ENCODE assay signal across 23 cellular contexts in the genomic region with DNA sequence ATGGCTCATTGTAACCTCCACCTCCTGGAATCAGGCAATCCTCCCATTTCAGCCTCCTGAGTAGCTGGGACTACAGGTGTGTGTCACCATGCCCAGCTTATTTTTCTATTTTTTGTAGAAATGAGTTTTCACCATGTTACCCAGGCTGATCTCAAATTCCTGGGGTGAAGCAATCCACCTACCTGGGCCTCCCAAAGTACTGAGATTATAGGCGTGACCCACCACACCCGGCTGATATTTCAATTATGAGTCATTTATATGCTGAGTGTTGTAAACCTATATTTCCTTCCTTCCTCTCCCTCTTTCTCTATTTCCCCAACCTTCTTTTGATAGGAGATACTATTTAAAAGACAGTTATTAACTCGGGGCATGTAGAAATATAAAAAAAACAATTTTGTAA.
"Had no signal": no experiment of that assay in that cellular context is flagged by ENCODE, and none has a peak within 500 bp of the region (broad histone marks: within the 10 kb centered on the region; RNA-seq: fewer than 3 reads in every experiment).

No MANE protein-coding gene starts in this region.

- DNase-seq: activated B cell treated with CpG ODN at 0.5 μM for 24 hours; activated CD4-positive, alpha-beta T cell treated with anti-CD3 and anti-CD28 coated beads, Interleukin-2, amount 50 U/mL, for 1 hour; activated CD8-positive, alpha-beta T cell treated with anti-CD3 and anti-CD28 coated beads for 36 hours; activated naive CD4-positive, alpha-beta T cell; activated T-cell treated with anti-CD3 and anti-CD28 coated beads, Interleukin-2, amount 50 U/mL, for 4 hours; cerebellar nuclear complex; dorsolateral prefrontal cortex; effector memory CD4-positive, alpha-beta T cell; foreskin fibroblast; left ventricle myocardium superior; naive thymus-derived CD4-positive, alpha-beta T cell; ovary; retina; sigmoid colon; stimulated activated CD4-positive, alpha-beta T cell treated with anti-CD3 and anti-CD28 coated beads, Interleukin-1b, Interleukin-23, amount 100 ng/mL, for 48 hours; stimulated activated naive B cell treated with anti-CD40 and anti-IgM and Interleukin-4, amounts not matched to agents 10 μg/mL and 1 μg/mL and 100 μg/mL, for 72 hours; stomach; T-cell; thyroid gland; upper lobe of right lung had no signal

- H3K4me1 Mint-ChIP-seq: activated B cell treated with CpG ODN at 0.5 μM for 24 hours; stimulated activated naive B cell treated with anti-CD40 and anti-IgM and Interleukin-4, amounts not matched to agents 10 μg/mL and 1 μg/mL and 100 μg/mL, for 72 hours; T-cell had no signal

- H3K27ac Mint-ChIP-seq: activated B cell treated with CpG ODN at 0.5 μM for 24 hours; activated CD8-positive, alpha-beta T cell treated with anti-CD3 and anti-CD28 coated beads for 36 hours; activated naive CD4-positive, alpha-beta T cell treated with anti-CD3 and anti-CD28 coated beads, Interleukin-2, amount 50 U/mL, for 72 hours; activated T-helper 2 cell treated with anti-CD3 and anti-CD28 coated beads, Interferon-gamma antibody, Interleukin-2, Interleukin-4, amounts not matched to agents 10 μg/mL and 5 μg/mL and 100 μg/mL, durations not matched to agents 14 hours and 24 hours and 36 hours; naive thymus-derived CD4-positive, alpha-beta T cell; stimulated activated naive B cell treated with anti-CD40 and anti-IgM and Interleukin-4, amounts not matched to agents 10 μg/mL and 1 μg/mL and 100 μg/mL, for 72 hours; T-cell; T-helper 2 cell treated with Interferon-gamma antibody and Interleukin-4, amounts not matched to agents 5 μg/mL and 100 μg/mL, for 36 hours had no signal

- H3K27me3 Mint-ChIP-seq: activated CD8-positive, alpha-beta T cell treated with anti-CD3 and anti-CD28 coated beads for 36 hours; T-cell had no signal

- ATAC-seq: activated CD8-positive, alpha-beta T cell treated with anti-CD3 and anti-CD28 coated beads for 36 hours; activated naive CD4-positive, alpha-beta T cell treated with anti-CD3 and anti-CD28 coated beads, Interleukin-2, amount 50 U/mL, for 72 hours; activated T-cell treated with anti-CD3 and anti-CD28 coated beads, Interleukin-2, amount 50 U/mL, for 4 hours; left ventricle myocardium superior; naive thymus-derived CD4-positive, alpha-beta T cell; stimulated activated naive B cell treated with anti-CD40 and anti-IgM and Interleukin-4, amounts not matched to agents 10 μg/mL and 1 μg/mL and 100 μg/mL, for 72 hours; T-cell; upper lobe of right lung had no signal

- H3K4me3 Mint-ChIP-seq: activated B cell treated with CpG ODN at 0.5 μM for 24 hours; activated CD8-positive, alpha-beta T cell treated with anti-CD3 and anti-CD28 coated beads for 36 hours; activated T-cell treated with anti-CD3 and anti-CD28 coated beads, Interleukin-2, amount 50 U/mL, for 4 hours; naive thymus-derived CD4-positive, alpha-beta T cell; stimulated activated naive B cell treated with anti-CD40 and anti-IgM and Interleukin-4, amounts not matched to agents 10 μg/mL and 1 μg/mL and 100 μg/mL, for 72 hours; T-cell; T-helper 2 cell treated with Interferon-gamma antibody and Interleukin-4, amounts not matched to agents 5 μg/mL and 100 μg/mL, for 36 hours had no signal
